In genomic region chr12:34336619-34337465, GRCh38 we compare ENCODE assay signal across 19 cellular contexts.
"Had no signal": no experiment of that assay in that cellular context is flagged by ENCODE, and none has a peak within 500 bp of the region (broad histone marks: within the 10 kb centered on the region; RNA-seq: fewer than 3 reads in every experiment).

No MANE protein-coding gene starts in this region.

- H3K9me3 Mint-ChIP-seq: activated naive CD8-positive, alpha-beta T cell treated with anti-CD3 and anti-CD28 coated beads for 36 hours had no signal

- H3K4me1 Mint-ChIP-seq: activated naive CD8-positive, alpha-beta T cell treated with anti-CD3 and anti-CD28 coated beads for 36 hours; nephron progenitor cell; stimulated activated naive B cell treated with anti-CD40 and anti-IgM and Interleukin-4, amounts not matched to agents 10 μg/mL and 1 μg/mL and 100 μg/mL, for 72 hours had no signal

- ATAC-seq: esophagus mucosa; gastrocnemius medialis; left lung; stimulated activated naive B cell treated with anti-CD40 and anti-IgM and Interleukin-4, amounts not matched to agents 10 μg/mL and 1 μg/mL and 100 μg/mL, for 72 hours had no signal

- DNase-seq: activated CD4-positive, alpha-beta T cell treated with anti-CD3 and anti-CD28 coated beads for 1 hour; activated gamma-delta T cell treated with Interleukin-2 at 50 U/mL for 16 hours; activated naive CD8-positive, alpha-beta T cell treated with anti-CD3 and anti-CD28 coated beads for 36 hours; amniotic stem cell; effector CD8-positive, alpha-beta T cell; gastrocnemius medialis; head of caudate nucleus; kidney; left lung; nephron progenitor cell; nucleus accumbens; posterior cingulate gyrus; sigmoid colon; stimulated activated CD4-positive, alpha-beta T cell treated with anti-CD3 and anti-CD28 coated beads, Interleukin-4, amount 100 ng/mL, for 4 hours; stimulated activated naive B cell treated with anti-CD40 and anti-IgM and Interleukin-4, amounts not matched to agents 10 μg/mL and 1 μg/mL and 100 μg/mL, for 72 hours; tibial artery; WERI-Rb-1 had no signal

- H3K4me3 Mint-ChIP-seq: activated naive CD8-positive, alpha-beta T cell treated with anti-CD3 and anti-CD28 coated beads for 36 hours; activated T-helper 1 cell treated with anti-CD3 and anti-CD28 coated beads, Interleukin-12 subunit alpha, Interleukin-12 subunit beta, Interleukin-2, Interleukin-4 antibody, amounts not matched to agents 30 ng/mL and 10 ng/mL and 1 ng/mL, durations not matched to agents 14 hours and 24 hours and 36 hours; nephron progenitor cell; stimulated activated naive B cell treated with anti-CD40 and anti-IgM and Interleukin-4, amounts not matched to agents 10 μg/mL and 1 μg/mL and 100 μg/mL, for 72 hours had no signal

- H3K36me3 Mint-ChIP-seq: activated naive CD8-positive, alpha-beta T cell treated with anti-CD3 and anti-CD28 coated beads for 36 hours had no signal

- H3K27ac Mint-ChIP-seq: activated naive CD8-positive, alpha-beta T cell treated with anti-CD3 and anti-CD28 coated beads for 36 hours; activated T-helper 1 cell treated with anti-CD3 and anti-CD28 coated beads, Interleukin-12 subunit alpha, Interleukin-12 subunit beta, Interleukin-2, Interleukin-4 antibody, amounts not matched to agents 30 ng/mL and 10 ng/mL and 1 ng/mL, durations not matched to agents 14 hours and 24 hours and 36 hours; nephron progenitor cell; stimulated activated naive B cell treated with anti-CD40 and anti-IgM and Interleukin-4, amounts not matched to agents 10 μg/mL and 1 μg/mL and 100 μg/mL, for 72 hours had no signal
